ENCODE assay signal across 4 cellular contexts in the genomic region with DNA sequence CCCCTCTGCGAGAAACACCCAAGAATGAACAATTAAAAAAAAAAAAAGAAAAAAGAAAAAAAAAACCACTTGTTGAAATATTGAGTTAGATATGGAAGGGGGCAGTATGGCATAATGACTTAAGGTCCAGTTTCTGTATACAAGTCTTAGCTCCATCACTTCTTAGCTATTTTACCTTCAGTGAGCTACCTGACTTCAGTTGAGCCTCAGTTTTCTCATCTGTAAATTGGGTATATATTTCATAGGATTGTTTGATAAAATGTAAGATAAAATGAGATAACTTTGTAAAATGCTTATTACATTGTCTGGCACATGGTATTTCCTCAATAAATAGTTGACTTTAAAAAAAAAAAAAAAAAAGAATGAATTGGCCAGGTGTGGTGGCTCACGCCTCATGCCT.
DNase-seq lines count a peak whose midpoint lies in the region; ATAC-seq, FAIRE-seq and TF ChIP-seq lines count a peak whose summit lies in the region.
"Not testable (repeated sequence)": the region's sequence is repeated elsewhere in the genome, so short reads cannot be mapped to it uniquely, and the experiment has no call there.

No MANE protein-coding gene starts in this region.

- 80% methylated on average over 1 of the region's 2 CpGs for WGBS in K562 (ENCODE audit: insufficient coverage, low coverage, missing lambda C conversion rate)
- 97% methylated on average over 2 of the region's 2 CpGs for WGBS in HepG2 (ENCODE audit: low lambda C conversion rate)

- TF ChIP-seq RAD21 in K562 (CRISPR knock-in tag; conservative IDR thresholded peaks at IDR 0.05 in 1 of 2, IDR thresholded peaks at IDR 0.05 in 1 of 2); HepG2 (CRISPR knock-in tag; IDR thresholded peaks at IDR 0.05): not testable (repeated sequence)

- peaks cover 4 to 44% of the 10 kb centered on the region in 2 experiments for H3K36me3 ChIP-seq in HEK293 (ENCODE audit: control insufficient read depth in 2 of 2, insufficient read depth in 1 of 2, low read length in 2 of 2)
- H3K36me3 ChIP-seq in K562 (ENCODE audit: control insufficient read depth, insufficient read depth, low read length), result peaks cover 49% of the 10 kb centered on the region; the same call in 2 of the 3 replicates
- peaks cover 18 to 44% of the 10 kb centered on the region in 2 experiments for H3K36me3 ChIP-seq in HepG2 (replicated peaks in 1 of 2; ENCODE audit: control insufficient read depth in 1 of 2, insufficient read depth in 2 of 2, low read length in 2 of 2)
- peaks cover 8 to 59% of the 10 kb centered on the region in 2 donors for H3K36me3 ChIP-seq in gastrocnemius medialis

- H3K27ac ChIP-seq in HEK293 (ENCODE audit: extremely low read depth, low read depth, low read length); K562 (ENCODE audit: extremely low read depth, low read depth, low read length); HepG2 (ENCODE audit: extremely low read length, insufficient read depth, low read length): not testable (repeated sequence)
- peak overlapping the region; percentile 88 to 99 (median 96) for H3K27ac ChIP-seq in gastrocnemius medialis

- H3K9ac ChIP-seq in K562 (ENCODE audit: insufficient read depth in 1 of 2, low read depth in 2 of 2, low read length in 2 of 2); HepG2 (ENCODE audit: insufficient read depth, low read depth, low read length): not testable (repeated sequence)

- TF ChIP-seq CTCF in HEK293 (tag by site-specific recombination; IDR thresholded peaks at IDR 0.05); K562 (IDR thresholded peaks at IDR 0.05 in 2 of 3, conservative IDR thresholded peaks at IDR 0.05 in 1 of 3; ENCODE audit: insufficient read depth in 2 of 3, low read depth in 1 of 3, low read length in 3 of 3); HepG2 (CRISPR knock-in tag; IDR thresholded peaks at IDR 0.05); gastrocnemius medialis (IDR thresholded peaks at IDR 0.05 in 4 of 5, conservative IDR thresholded peaks at IDR 0.05 in 1 of 5): not testable (repeated sequence)

- not testable (repeated sequence) for H3K9me1 ChIP-seq in K562 (ENCODE audit: control insufficient read depth, insufficient read depth, low read length)

- in situ Hi-C loops in K562 (cut with MboI); HepG2 (cut with HindIII; ENCODE audit: extremely low pct_ligation_motif_present, low pct_unique_long_range_greater_than_20kb); gastrocnemius medialis (cut with MboI; ENCODE audit: low sequenced_read_pairs in 4 of 4): not testable (repeated sequence)

- not testable (repeated sequence) for DNase-seq in K562 (ENCODE audit: extremely low read depth in 1 of 4, low spot score in 3 of 4); HepG2 (ENCODE audit: low spot score); gastrocnemius medialis

- not testable (repeated sequence) for H3K9me3 ChIP-seq in HEK293 (ENCODE audit: control insufficient read depth, insufficient read depth, low read depth, low read length); K562 (replicated peaks; ENCODE audit: control insufficient read depth, insufficient read depth, low read depth, low read length); HepG2 (ENCODE audit: low read length); gastrocnemius medialis

- intact Hi-C loops in K562 (cut with micrococcal nuclease), result loop anchor here (5.0 kb wide), 1 partner anchor 874 kb away; a partner anchor contains a TSS
- intact Hi-C loops in HepG2 (cut with micrococcal nuclease; ENCODE audit: unreplicated experiment); gastrocnemius medialis (cut with DNase I; ENCODE audit: low total_unique reads): not testable (repeated sequence)

- not testable (repeated sequence) for H3K27me3 ChIP-seq in K562 (ENCODE audit: control insufficient read depth in 2 of 2, insufficient read depth in 2 of 2, low read length in 2 of 2); HepG2 (ENCODE audit: control insufficient read depth in 1 of 2, insufficient read depth in 2 of 2, low read length in 2 of 2); gastrocnemius medialis

- TF ChIP-seq POLR2A in K562 (conservative IDR thresholded peaks at IDR 0.05); HepG2 (IDR thresholded peaks at IDR 0.05; ENCODE audit: insufficient read depth in 1 of 2, low read depth in 2 of 2, low read length in 2 of 2); gastrocnemius medialis (IDR thresholded peaks at IDR 0.05): not testable (repeated sequence)

- FAIRE-seq in K562 (lab: Jason Lieb, UNC); HepG2 (lab: Jason Lieb, UNC): not testable (repeated sequence)

- not testable (repeated sequence) for H2AFZ ChIP-seq in K562 (ENCODE audit: low read depth, low read length); HepG2 (ENCODE audit: low read length)

- CTCF ChIA-PET in HEK293 (lab: Yijun Ruan, JAX), result interaction anchor here (0.6 to 0.7 kb wide), 3 partner anchors 63 to 469 kb away, joined by 3 to 5 read pairs (median 3); no protein-coding TSS in a partner anchor
- CTCF ChIA-PET in K562 (lab: Yijun Ruan, JAX; ENCODE audit: low intra/inter-chr PET ratio), result interaction anchor here (0.6 kb wide), 1 partner anchor 91 kb away, joined by 3 read pairs; no protein-coding TSS in a partner anchor
- CTCF ChIA-PET in HepG2 (lab: Yijun Ruan, JAX; ENCODE audit: low intra/inter-chr PET ratio, low total read pairs), result not testable (repeated sequence)

- H3K4me3 ChIP-seq in HEK293 (ENCODE audit: low read depth, low read length); K562; HepG2 (replicated peaks in 1 of 3; ENCODE audit: insufficient read depth in 1 of 3, low read depth in 2 of 3, low read length in 3 of 3); gastrocnemius medialis: not testable (repeated sequence)

- not testable (repeated sequence) for BruUV-seq in K562 (replicated peaks; lab: Mats Ljungman, UMichigan); HepG2 (replicated peaks; lab: Mats Ljungman, UMichigan)

- not testable (repeated sequence) for H3K4me2 ChIP-seq in K562 (ENCODE audit: insufficient read depth, low read length); HepG2 (ENCODE audit: low read depth, low read length)

- H3K79me2 ChIP-seq in K562 (ENCODE audit: control insufficient read depth, insufficient read depth, low read length); HepG2 (ENCODE audit: insufficient read depth, low read length): not testable (repeated sequence)

- not testable (repeated sequence) for H4K20me1 ChIP-seq in K562 (replicated peaks; ENCODE audit: control insufficient read depth, insufficient read depth, low read length); HepG2 (ENCODE audit: insufficient read depth, low read length)

- H3K4me1 ChIP-seq in HEK293 (ENCODE audit: control insufficient read depth, insufficient read depth, low read length); K562 (replicated peaks in 1 of 2; ENCODE audit: control insufficient read depth in 2 of 2, insufficient read depth in 2 of 2, low read length in 2 of 2); HepG2 (ENCODE audit: insufficient read depth, low read length): not testable (repeated sequence)
- H3K4me1 ChIP-seq in gastrocnemius medialis, result peaks cover 15 to 23% of the 10 kb centered on the region in 2 donors

- POLR2A ChIA-PET in HEK293 (lab: Yijun Ruan, JAX); K562 (lab: Yijun Ruan, JAX); HepG2 (lab: Yijun Ruan, JAX): not testable (repeated sequence)

- not testable (repeated sequence) for TF ChIP-seq EP300 in K562 (IDR thresholded peaks at IDR 0.05; ENCODE audit: low read length); HepG2 (IDR thresholded peaks at IDR 0.05; ENCODE audit: low read depth in 2 of 2, low read length in 2 of 2); HepG2 (CRISPR knock-in tag; IDR thresholded peaks at IDR 0.05; ENCODE audit: borderline replicate concordance)

- not testable (repeated sequence) for ATAC-seq in K562, HepG2, gastrocnemius medialis

TF ChIP-seq in HEK293, 187 proteins besides CTCF, POLR2A, EP300 and RAD21:
- TF ChIP-seq SCRT1 (tag by site-specific recombination; IDR thresholded peaks at IDR 0.05; ENCODE audit: borderline replicate concordance) (peak; percentile 39; the same call in 1 of the 2 replicates), SCRT2 (tag by site-specific recombination; IDR thresholded peaks at IDR 0.05) (peak; percentile 76)
TF ChIP-seq in HEK293: peak in this region for 2; not testable (repeated sequence) for 185.

TF ChIP-seq in K562, 482 proteins besides CTCF, POLR2A, EP300 and RAD21:
- TF ChIP-seq RBM25 (IDR thresholded peaks at IDR 0.05; ENCODE audit: low read depth, low read length, severe bottlenecking) (peak; percentile 62), ADNP (tag; IDR thresholded peaks at IDR 0.05) (peak; percentile 87), BCOR (IDR thresholded peaks at IDR 0.05) (peak; percentile 92)

TF ChIP-seq in HepG2, 621 proteins besides CTCF, POLR2A, EP300 and RAD21:
- peak; percentile 58 for TF ChIP-seq ZNF629 (CRISPR knock-in tag; conservative IDR thresholded peaks at IDR 0.05)
